8 cellular contexts compared by ENCODE assay signal in the genomic region with DNA sequence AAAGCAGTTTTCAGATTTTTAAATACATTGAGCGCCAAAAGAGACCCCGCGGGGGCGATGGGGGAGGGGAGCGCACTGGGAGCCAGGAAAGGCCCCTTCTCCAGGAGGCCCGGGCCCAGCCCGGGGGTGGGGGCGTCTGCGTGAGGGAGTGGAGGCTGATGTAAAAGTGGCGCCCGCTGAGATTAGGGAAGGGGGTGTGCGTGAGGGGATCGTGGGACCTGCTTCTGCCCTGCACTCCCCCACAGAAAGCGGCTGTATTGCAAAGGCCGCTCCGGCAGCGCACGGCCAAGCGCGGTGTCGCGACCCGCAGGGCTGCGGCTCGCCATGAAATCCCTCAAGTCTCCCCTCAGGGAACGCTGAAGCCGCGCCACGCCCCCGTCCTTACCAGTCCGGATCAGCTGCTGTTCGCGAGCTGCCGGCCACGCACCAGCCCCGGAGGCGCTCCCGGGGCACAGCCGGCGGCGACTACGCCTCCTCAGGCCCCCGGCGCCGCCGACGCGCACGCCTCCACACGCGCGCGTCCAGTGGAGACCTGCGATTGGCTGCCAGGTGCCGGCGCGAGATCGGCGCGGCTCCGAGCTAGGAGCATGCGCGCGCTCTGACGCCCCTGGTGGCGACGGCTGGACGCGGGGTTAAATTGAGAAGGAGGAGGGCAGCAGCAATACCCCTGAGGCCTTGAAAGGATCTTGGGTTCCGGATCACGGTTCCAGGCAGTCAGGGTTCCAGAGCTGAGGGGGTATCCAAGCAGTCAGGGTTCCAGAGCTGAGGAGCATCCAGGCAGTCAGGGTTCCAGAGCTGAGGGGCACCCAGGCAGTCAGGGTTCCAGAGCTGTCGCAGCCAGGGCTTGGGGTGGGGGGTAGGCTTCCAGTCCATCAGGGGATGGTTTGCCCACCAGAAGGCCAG. TPM values are rescaled to one million over a fixed set of nuclear protein-coding genes. Genes with fewer than 3 reads are reported as not detected.
A peak's percentile ranks its signal among the peaks of the same experiment; 100 is the strongest.
DNase-seq lines count a peak whose midpoint lies in the region; ATAC-seq, FAIRE-seq and TF ChIP-seq lines count a peak whose summit lies in the region.

A gene with protein sequence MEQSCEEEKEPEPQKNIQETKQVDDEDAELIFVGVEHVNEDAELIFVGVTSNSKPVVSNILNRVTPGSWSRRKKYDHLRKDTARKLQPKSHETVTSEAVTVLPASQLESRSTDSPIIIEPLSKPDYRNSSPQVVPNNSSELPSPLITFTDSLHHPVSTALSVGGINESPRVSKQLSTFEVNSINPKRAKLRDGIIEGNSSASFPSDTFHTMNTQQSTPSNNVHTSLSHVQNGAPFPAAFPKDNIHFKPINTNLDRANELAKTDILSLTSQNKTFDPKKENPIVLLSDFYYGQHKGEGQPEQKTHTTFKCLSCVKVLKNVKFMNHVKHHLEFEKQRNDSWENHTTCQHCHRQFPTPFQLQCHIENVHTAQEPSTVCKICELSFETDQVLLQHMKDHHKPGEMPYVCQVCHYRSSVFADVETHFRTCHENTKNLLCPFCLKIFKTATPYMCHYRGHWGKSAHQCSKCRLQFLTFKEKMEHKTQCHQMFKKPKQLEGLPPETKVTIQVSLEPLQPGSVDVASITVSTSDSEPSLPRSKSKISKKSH (minus strand): TSS at position 469 of the 903 bp plus-strand sequence. CDS start 19,344 bp downstream, outside the sequence.

- peaks cover 0 to 38% (median 17%) of the 10 kb centered on the region in 7 donors for H3K27me3 ChIP-seq in heart right ventricle

- H3K4me1 Mint-ChIP-seq in activated naive CD8-positive, alpha-beta T cell (ENCODE audit: low read depth), result peaks cover 9% of the 10 kb centered on the region

- peak; percentile 87 for DNase-seq in DMS53 (lab: John Stamatoyannopoulos, UW)
- peak; percentile 81 to 91 for DNase-seq in Kasumi-1 (lab: John Stamatoyannopoulos, UW)
- DNase-seq in heart right ventricle, result peak; percentile 33 to 58
- DNase-seq in pulmonary artery endothelial cell (ENCODE audit: low read depth, low spot score), result peak; percentile 52
- DNase-seq in urothelium cell line (ENCODE audit: low spot score), result peak; percentile 98

- H3K36me3 Mint-ChIP-seq in activated naive CD8-positive, alpha-beta T cell, result peaks cover 19% of the 10 kb centered on the region

- H3K4me1 ChIP-seq in heart right ventricle, result peaks cover 0 to 5% (median 0%) of the 10 kb centered on the region in 9 donors

- ATAC-seq in GM21619 (IDR thresholded peaks at IDR 0.05; ENCODE audit: unreplicated experiment) (peak; percentile 83), SK-N-SH treated with all-trans-retinoic acid at 6 μM for 48 hours (peak; percentile 100), heart right ventricle (peak; percentile 71 to 96 (median 84))

- peak in 8 of 9 donors; percentile 16 to 56 (median 32) for TF ChIP-seq CTCF in heart right ventricle (IDR thresholded peaks at IDR 0.05)

- H3K27ac Mint-ChIP-seq in activated naive CD8-positive, alpha-beta T cell, result peak within 1 kb of the TSS; percentile 3

- no peak within 1 kb of the TSS for H3K27ac ChIP-seq in heart right ventricle

- FAIRE-seq in urothelium cell line (lab: Jason Lieb, UNC), result peak; percentile 99

- 3 to 4% methylated on average over 72 of the region's 72 CpGs for WGBS in heart right ventricle, 2 donors

- H3K9me3 ChIP-seq in heart right ventricle, result peaks cover 0 to 27% (median 13%) of the 10 kb centered on the region in 11 donors

- intact Hi-C loops in heart right ventricle (cut with DNase I), result no loop called here

- no peaks in the 10 kb centered on the region for H3K36me3 ChIP-seq in heart right ventricle

- H3K4me3 Mint-ChIP-seq in activated naive CD8-positive, alpha-beta T cell, result peak within 1 kb of the TSS; percentile 88

- H3K4me3 ChIP-seq in heart right ventricle, result peak within 1 kb of the TSS; percentile 29 to 62 (median 54)

- no peaks in the 10 kb centered on the region for H3K9me3 Mint-ChIP-seq in activated naive CD8-positive, alpha-beta T cell (ENCODE audit: low read depth)

- peaks cover 2% of the 10 kb centered on the region for H3K27me3 Mint-ChIP-seq in activated naive CD8-positive, alpha-beta T cell

TF ChIP-seq in SK-N-SH treated with all-trans-retinoic acid at 6 μM for 48 hours, 23 proteins besides CTCF, POLR2A, EP300 and RAD21:
- TF ChIP-seq PPARA (CRISPR knock-in tag; IDR thresholded peaks at IDR 0.05; ENCODE audit: borderline replicate concordance) (peak; percentile 45; the same call in 1 of the 2 replicates), BACH2 (CRISPR knock-in tag; IDR thresholded peaks at IDR 0.05; ENCODE audit: borderline replicate concordance) (no peak), ZC3H10 (CRISPR knock-in tag; IDR thresholded peaks at IDR 0.05) (no peak), ZNF8 (CRISPR knock-in tag; IDR thresholded peaks at IDR 0.05) (no peak), ZFP3 (CRISPR knock-in tag; IDR thresholded peaks at IDR 0.05) (no peak), OSR1 (CRISPR knock-in tag; IDR thresholded peaks at IDR 0.05) (no peak), GLIS3 (CRISPR knock-in tag; IDR thresholded peaks at IDR 0.05) (no peak)
- TF ChIP-seq, protein P1, sequence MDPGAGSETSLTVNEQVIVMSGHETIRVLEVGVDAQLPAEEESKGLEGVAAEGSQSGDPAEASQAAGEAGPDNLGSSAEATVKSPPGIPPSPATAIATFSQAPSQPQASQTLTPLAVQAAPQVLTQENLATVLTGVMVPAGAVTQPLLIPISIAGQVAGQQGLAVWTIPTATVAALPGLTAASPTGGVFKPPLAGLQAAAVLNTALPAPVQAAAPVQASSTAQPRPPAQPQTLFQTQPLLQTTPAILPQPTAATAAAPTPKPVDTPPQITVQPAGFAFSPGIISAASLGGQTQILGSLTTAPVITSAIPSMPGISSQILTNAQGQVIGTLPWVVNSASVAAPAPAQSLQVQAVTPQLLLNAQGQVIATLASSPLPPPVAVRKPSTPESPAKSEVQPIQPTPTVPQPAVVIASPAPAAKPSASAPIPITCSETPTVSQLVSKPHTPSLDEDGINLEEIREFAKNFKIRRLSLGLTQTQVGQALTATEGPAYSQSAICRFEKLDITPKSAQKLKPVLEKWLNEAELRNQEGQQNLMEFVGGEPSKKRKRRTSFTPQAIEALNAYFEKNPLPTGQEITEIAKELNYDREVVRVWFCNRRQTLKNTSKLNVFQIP (CRISPR knock-in tag; IDR thresholded peaks at IDR 0.05; ENCODE audit: borderline replicate concordance, low read depth), result no peak
- TF ChIP-seq, protein P2, sequence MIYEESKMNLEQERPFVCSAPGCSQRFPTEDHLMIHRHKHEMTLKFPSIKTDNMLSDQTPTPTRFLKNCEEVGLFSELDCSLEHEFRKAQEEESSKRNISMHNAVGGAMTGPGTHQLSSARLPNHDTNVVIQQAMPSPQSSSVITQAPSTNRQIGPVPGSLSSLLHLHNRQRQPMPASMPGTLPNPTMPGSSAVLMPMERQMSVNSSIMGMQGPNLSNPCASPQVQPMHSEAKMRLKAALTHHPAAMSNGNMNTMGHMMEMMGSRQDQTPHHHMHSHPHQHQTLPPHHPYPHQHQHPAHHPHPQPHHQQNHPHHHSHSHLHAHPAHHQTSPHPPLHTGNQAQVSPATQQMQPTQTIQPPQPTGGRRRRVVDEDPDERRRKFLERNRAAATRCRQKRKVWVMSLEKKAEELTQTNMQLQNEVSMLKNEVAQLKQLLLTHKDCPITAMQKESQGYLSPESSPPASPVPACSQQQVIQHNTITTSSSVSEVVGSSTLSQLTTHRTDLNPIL (CRISPR knock-in tag; IDR thresholded peaks at IDR 0.05; ENCODE audit: low read depth), result no peak

RNA-seq across cellular contexts. Expression of the gene that starts here (rescaled TPM):
- 1 to 10 TPM in 4 of 10 donors, under 1 TPM in 6; 0.36 to 2.7 (median 0.90) TPM for total RNA-seq in heart right ventricle
- polyA plus RNA-seq in heart right ventricle, result under 1 TPM; 0.01 to 0.15 TPM
- 0.28 and 0.46 TPM in 2 replicates for total RNA-seq in pulmonary artery endothelial cell

Comparison
In these comparisons a context has a peak if more than half of its experiments do, and no peak if none do; other contexts are left out.
1. Peak in DNase-seq in pulmonary artery endothelial cell; RNA of the gene not detected or under 1 TPM.
2. DNase-seq: peak in every context shown above with its lines; median percentile 98 in urothelium cell line; 87 in DMS53; 86 in Kasumi-1; 52 in pulmonary artery endothelial cell; 46 in heart right ventricle.